ENCODE assay signal across 18 cellular contexts in the genomic region with DNA sequence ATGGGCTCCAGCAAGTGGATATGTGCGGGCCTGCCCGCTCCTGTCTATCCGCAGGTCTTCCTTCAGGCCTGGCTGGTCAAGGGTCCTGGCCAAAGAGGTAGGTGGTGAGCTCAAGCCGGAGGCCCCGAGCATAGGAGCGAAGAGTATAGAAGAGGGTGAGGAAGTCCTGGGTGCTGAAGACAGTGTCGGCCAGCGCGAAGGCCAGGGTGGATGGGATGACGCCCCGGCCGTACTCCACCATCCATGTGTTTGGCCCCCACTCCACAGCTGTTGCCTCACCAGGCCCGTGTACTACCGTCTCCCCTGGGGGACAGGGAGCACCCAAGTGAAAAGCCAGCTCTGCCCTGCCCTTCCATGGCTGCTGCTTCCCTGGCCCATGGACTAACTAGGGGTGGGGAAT. TPM values are rescaled to one million over a fixed set of nuclear protein-coding genes. Genes with fewer than 3 reads are reported as not detected.
DNase-seq lines count a peak whose midpoint lies in the region; TF ChIP-seq lines count a peak whose summit lies in the region.
"Had no signal": no experiment of that assay in that cellular context is flagged by ENCODE, and none has a peak within 500 bp of the region (broad histone marks: within the 10 kb centered on the region; RNA-seq: fewer than 3 reads in every experiment).

No MANE protein-coding gene starts in this region.

- H3K9me3 Mint-ChIP-seq in activated CD4-positive, alpha-beta T cell treated with anti-CD3 and anti-CD28 coated beads, Interleukin-2, amount 10 ng/mL, durations not matched to agents 24 days and 14 days, result no peaks in the 10 kb centered on the region
- H3K9me3 Mint-ChIP-seq in IgD-negative memory B cell, result no peaks in the 10 kb centered on the region
- H3K9me3 Mint-ChIP-seq in activated T-helper 2 cell treated with anti-CD3 and anti-CD28 coated beads, Interferon-gamma antibody, Interleukin-2, Interleukin-4, amounts not matched to agents 10 μg/mL and 5 μg/mL and 100 μg/mL, durations not matched to agents 14 hours and 24 hours and 36 hours, result no peaks in the 10 kb centered on the region

- peak overlapping the region; percentile 9 for H3K9ac ChIP-seq in neural cell (ENCODE audit: low read length)

- H3K36me3 Mint-ChIP-seq in activated CD4-positive, alpha-beta T cell treated with anti-CD3 and anti-CD28 coated beads, Interleukin-2, amount 10 ng/mL, durations not matched to agents 24 days and 14 days (ENCODE audit: low read depth), result peaks cover 35% of the 10 kb centered on the region
- H3K36me3 Mint-ChIP-seq in IgD-negative memory B cell, result no peaks in the 10 kb centered on the region
- H3K36me3 Mint-ChIP-seq in activated T-helper 2 cell treated with anti-CD3 and anti-CD28 coated beads, Interferon-gamma antibody, Interleukin-2, Interleukin-4, amounts not matched to agents 10 μg/mL and 5 μg/mL and 100 μg/mL, durations not matched to agents 14 hours and 24 hours and 36 hours (ENCODE audit: low read depth), result peaks cover 41% of the 10 kb centered on the region

- H3K27me3 Mint-ChIP-seq in activated CD4-positive, alpha-beta T cell treated with anti-CD3 and anti-CD28 coated beads, Interleukin-2, amount 10 ng/mL, durations not matched to agents 24 days and 14 days, result peaks cover 5% of the 10 kb centered on the region
- H3K27me3 Mint-ChIP-seq in IgD-negative memory B cell, result no peaks in the 10 kb centered on the region
- peaks cover 8% of the 10 kb centered on the region for H3K27me3 Mint-ChIP-seq in activated T-helper 2 cell treated with anti-CD3 and anti-CD28 coated beads, Interferon-gamma antibody, Interleukin-2, Interleukin-4, amounts not matched to agents 10 μg/mL and 5 μg/mL and 100 μg/mL, durations not matched to agents 14 hours and 24 hours and 36 hours (ENCODE audit: low read depth)

- H3K27me3 ChIP-seq in neural cell (ENCODE audit: insufficient read depth, low read depth, low read length) (no peaks in the 10 kb centered on the region), sigmoid colon (no peaks in the 10 kb centered on the region)

- no peak for TF ChIP-seq CTCF in neural cell (IDR thresholded peaks at IDR 0.05; ENCODE audit: poor library complexity, severe bottlenecking)
- no peak for TF ChIP-seq CTCF in sigmoid colon (IDR thresholded peaks at IDR 0.05)

- H3K27ac ChIP-seq in neural cell (ENCODE audit: low read length) (no peak overlapping the region), sigmoid colon (no peak overlapping the region)
- H3K27ac ChIP-seq: neutrophil had no signal

- H3K4me2 ChIP-seq in neural cell (ENCODE audit: low read length), result no peak overlapping the region
- H3K4me2 ChIP-seq: smooth muscle cell had no signal

- peaks cover 0 to 33% (median 30%) of the 10 kb centered on the region in 4 donors for H3K4me1 ChIP-seq in sigmoid colon

- TF ChIP-seq RAD21 in neural cell (conservative IDR thresholded peaks at IDR 0.05), result no peak

- DNase-seq in activated CD4-positive, alpha-beta T cell treated with anti-CD3 and anti-CD28 coated beads, Interleukin-2, amount 10 ng/mL, durations not matched to agents 24 days and 14 days, result no peak
- DNase-seq in activated CD4-positive, alpha-beta T cell treated with anti-CD3 and anti-CD28 coated beads, Interleukin-2, amount 50 U/mL, for 4 hours, result no peak
- DNase-seq in activated T-helper 2 cell treated with anti-CD3 and anti-CD28 coated beads, Interferon-gamma antibody, Interleukin-2, Interleukin-4, amounts not matched to agents 10 μg/mL and 5 μg/mL and 100 μg/mL, durations not matched to agents 14 hours and 24 hours and 36 hours (ENCODE audit: low spot score), result no peak
- DNase-seq in stimulated activated CD4-positive, alpha-beta T cell treated with anti-CD3 and anti-CD28 coated beads, Interleukin-4, amount 100 ng/mL, for 4 hours, result no peak
- DNase-seq in sigmoid colon, result no peak
- no peak for DNase-seq in GOT3 (lab: John Stamatoyannopoulos, UW)
- DNase-seq: ACHN; anterior cingulate cortex; effector CD4-positive, alpha-beta T cell; kidney glomerular epithelial cell; NCI-H146; trophoblast cell had no signal

- no peaks in the 10 kb centered on the region for H3K9me3 ChIP-seq in neural cell (ENCODE audit: low read length)
- H3K9me3 ChIP-seq in sigmoid colon, result no peaks in the 10 kb centered on the region
- H3K9me3 ChIP-seq: HAP-1, neutrophil had no signal

- H3K27ac Mint-ChIP-seq in activated CD4-positive, alpha-beta T cell treated with anti-CD3 and anti-CD28 coated beads, Interleukin-2, amount 10 ng/mL, durations not matched to agents 24 days and 14 days, result no peak overlapping the region
- no peak overlapping the region for H3K27ac Mint-ChIP-seq in IgD-negative memory B cell
- no peak overlapping the region for H3K27ac Mint-ChIP-seq in activated T-helper 2 cell treated with anti-CD3 and anti-CD28 coated beads, Interferon-gamma antibody, Interleukin-2, Interleukin-4, amounts not matched to agents 10 μg/mL and 5 μg/mL and 100 μg/mL, durations not matched to agents 14 hours and 24 hours and 36 hours

- H3K4me1 Mint-ChIP-seq in activated CD4-positive, alpha-beta T cell treated with anti-CD3 and anti-CD28 coated beads, Interleukin-2, amount 10 ng/mL, durations not matched to agents 24 days and 14 days, result peaks cover 31% of the 10 kb centered on the region
- peaks cover 19 to 26% (median 25%) of the 10 kb centered on the region in 3 donors for H3K4me1 Mint-ChIP-seq in IgD-negative memory B cell
- peaks cover 29% of the 10 kb centered on the region for H3K4me1 Mint-ChIP-seq in activated T-helper 2 cell treated with anti-CD3 and anti-CD28 coated beads, Interferon-gamma antibody, Interleukin-2, Interleukin-4, amounts not matched to agents 10 μg/mL and 5 μg/mL and 100 μg/mL, durations not matched to agents 14 hours and 24 hours and 36 hours (ENCODE audit: low read depth)

- TF ChIP-seq EP300 in neural cell (conservative IDR thresholded peaks at IDR 0.05; ENCODE audit: poor library complexity, severe bottlenecking) (no peak), sigmoid colon (IDR thresholded peaks at IDR 0.05) (no peak)

- H3K4me3 ChIP-seq in neural cell (ENCODE audit: low read length) (peak overlapping the region; percentile 23), sigmoid colon (no peak overlapping the region)
- H3K4me3 ChIP-seq: smooth muscle cell had no signal

- H3K9me2 ChIP-seq in neural cell (ENCODE audit: insufficient read depth, low read length), result no peaks in the 10 kb centered on the region

- H4K20me1 ChIP-seq in neural cell (ENCODE audit: insufficient read depth), result no peaks in the 10 kb centered on the region

- H3K36me3 ChIP-seq in neural cell (ENCODE audit: insufficient read depth, low read length) (no peaks in the 10 kb centered on the region), sigmoid colon (peaks cover 0 to 12% (median 3%) of the 10 kb centered on the region in 4 donors)
- H3K36me3 ChIP-seq: neutrophil had no signal

- H3K4me3 Mint-ChIP-seq in activated CD4-positive, alpha-beta T cell treated with anti-CD3 and anti-CD28 coated beads, Interleukin-2, amount 10 ng/mL, durations not matched to agents 24 days and 14 days, result peak overlapping the region; percentile 69
- peak overlapping the region in 3 of 4 donors; percentile 65 to 87 (median 65) for H3K4me3 Mint-ChIP-seq in IgD-negative memory B cell
- peak overlapping the region; percentile 97 for H3K4me3 Mint-ChIP-seq in activated T-helper 2 cell treated with anti-CD3 and anti-CD28 coated beads, Interferon-gamma antibody, Interleukin-2, Interleukin-4, amounts not matched to agents 10 μg/mL and 5 μg/mL and 100 μg/mL, durations not matched to agents 14 hours and 24 hours and 36 hours (ENCODE audit: low read depth)

- no peaks in the 10 kb centered on the region for H3F3A ChIP-seq in neural cell (ENCODE audit: insufficient read depth, low read length, poor library complexity, severe bottlenecking)

- peaks cover 6% of the 10 kb centered on the region for H3K79me2 ChIP-seq in neural cell (replicated peaks; ENCODE audit: insufficient read depth, low read length)

- no peak for TF ChIP-seq POLR2A in sigmoid colon (IDR thresholded peaks at IDR 0.05)

- intact Hi-C loops in activated CD4-positive, alpha-beta T cell treated with anti-CD3 and anti-CD28 coated beads, Interleukin-2, amount 10 ng/mL, durations not matched to agents 24 days and 14 days (cut with micrococcal nuclease), result no loop called here
- intact Hi-C loops in activated T-helper 2 cell treated with anti-CD3 and anti-CD28 coated beads, Interferon-gamma antibody, Interleukin-2, Interleukin-4, amounts not matched to agents 10 μg/mL and 5 μg/mL and 100 μg/mL, durations not matched to agents 14 hours and 24 hours and 36 hours (cut with micrococcal nuclease), result loop anchor here (5.0 kb wide), 1 partner anchor 33 kb away; no protein-coding TSS in a partner anchor
- intact Hi-C loops in sigmoid colon (cut with DNase I), result no loop called here

- H2AFZ ChIP-seq in neural cell (ENCODE audit: low read depth, low read length), result no peak overlapping the region

- WGBS in sigmoid colon, 2 donors, result 91 to 95% methylated on average over 14 of the region's 14 CpGs

RNA-seq across cellular contexts. Expression of a gene that starts 2.0 kb away (rescaled TPM):
- total RNA-seq in activated CD4-positive, alpha-beta T cell treated with anti-CD3 and anti-CD28 coated beads, Interleukin-2, amount 10 ng/mL, durations not matched to agents 24 days and 14 days, result 117 and 128 TPM in 2 replicates
- polyA plus RNA-seq in IgD-negative memory B cell (63.1 TPM), neural cell (50.2 and 52.5 TPM in 2 replicates), sigmoid colon (10 to 100 TPM; 12.0 to 71.5 (median 13.2) TPM)
- total RNA-seq in activated T-helper 2 cell treated with anti-CD3 and anti-CD28 coated beads, Interferon-gamma antibody, Interleukin-2, Interleukin-4, amounts not matched to agents 10 μg/mL and 5 μg/mL and 100 μg/mL, durations not matched to agents 14 hours and 24 hours and 36 hours, result 105 and 109 TPM in 2 replicates
- 32.2 and 51.4 TPM in 2 replicates for polyA minus RNA-seq in neural cell
- 10 to 100 TPM; 69.0 to 82.6 (median 72.6) TPM for total RNA-seq in sigmoid colon

RNA-seq across cellular contexts. Expression of a gene that starts 6.7 kb away (rescaled TPM):
- total RNA-seq in activated CD4-positive, alpha-beta T cell treated with anti-CD3 and anti-CD28 coated beads, Interleukin-2, amount 10 ng/mL, durations not matched to agents 24 days and 14 days, result 0.14 TPM in 1 of 2 replicates, not detected in the other
- polyA plus RNA-seq in IgD-negative memory B cell (not detected), neural cell (2.1 and 2.8 TPM in 2 replicates), sigmoid colon (under 1 TPM in 1 of 3 donors, not detected in 2; 0.06 TPM)
- total RNA-seq in activated T-helper 2 cell treated with anti-CD3 and anti-CD28 coated beads, Interferon-gamma antibody, Interleukin-2, Interleukin-4, amounts not matched to agents 10 μg/mL and 5 μg/mL and 100 μg/mL, durations not matched to agents 14 hours and 24 hours and 36 hours, result 0.14 and 0.21 TPM in 2 replicates
- polyA minus RNA-seq in neural cell, result not detected in 2 replicates
- total RNA-seq in sigmoid colon, result not detected
- total RNA-seq: HT-29, smooth muscle cell had no signal

RNA-seq across cellular contexts. Expression of a gene that starts 10.9 kb away (rescaled TPM):
- 68.9 and 73.4 TPM in 2 replicates for total RNA-seq in activated CD4-positive, alpha-beta T cell treated with anti-CD3 and anti-CD28 coated beads, Interleukin-2, amount 10 ng/mL, durations not matched to agents 24 days and 14 days
- polyA plus RNA-seq in IgD-negative memory B cell (37.2 TPM), neural cell (116 and 182 TPM in 2 replicates), sigmoid colon (10 to 100 TPM; 15.6 to 44.8 (median 21.7) TPM)
- 74.3 and 78.4 TPM in 2 replicates for total RNA-seq in activated T-helper 2 cell treated with anti-CD3 and anti-CD28 coated beads, Interferon-gamma antibody, Interleukin-2, Interleukin-4, amounts not matched to agents 10 μg/mL and 5 μg/mL and 100 μg/mL, durations not matched to agents 14 hours and 24 hours and 36 hours
- 85.3 and 106 TPM in 2 replicates for polyA minus RNA-seq in neural cell
- 10 to 100 TPM; 28.8 to 51.0 (median 33.1) TPM for total RNA-seq in sigmoid colon

RNA-seq across cellular contexts. Expression of a gene that starts 15.3 kb away (rescaled TPM):
- total RNA-seq in activated CD4-positive, alpha-beta T cell treated with anti-CD3 and anti-CD28 coated beads, Interleukin-2, amount 10 ng/mL, durations not matched to agents 24 days and 14 days, result 50.9 and 57.0 TPM in 2 replicates
- 113 TPM for polyA plus RNA-seq in IgD-negative memory B cell
- total RNA-seq in activated T-helper 2 cell treated with anti-CD3 and anti-CD28 coated beads, Interferon-gamma antibody, Interleukin-2, Interleukin-4, amounts not matched to agents 10 μg/mL and 5 μg/mL and 100 μg/mL, durations not matched to agents 14 hours and 24 hours and 36 hours, result 57.8 and 65.5 TPM in 2 replicates
- 380 and 391 TPM in 2 replicates for polyA plus RNA-seq in neural cell
- polyA minus RNA-seq in neural cell, result 133 and 140 TPM in 2 replicates
- total RNA-seq in sigmoid colon, result 100 to 1,000 TPM in 2 of 4 donors, 10 to 100 TPM in 2; 59.6 to 122 (median 106) TPM
- 10 to 100 TPM; 84.0 to 90.7 (median 86.7) TPM for polyA plus RNA-seq in sigmoid colon

RNA-seq across cellular contexts. Expression of a gene that starts 16.4 kb away (rescaled TPM):
- 29.7 and 34.4 TPM in 2 replicates for total RNA-seq in activated CD4-positive, alpha-beta T cell treated with anti-CD3 and anti-CD28 coated beads, Interleukin-2, amount 10 ng/mL, durations not matched to agents 24 days and 14 days
- polyA plus RNA-seq in IgD-negative memory B cell, result 4.7 TPM
- total RNA-seq in activated T-helper 2 cell treated with anti-CD3 and anti-CD28 coated beads, Interferon-gamma antibody, Interleukin-2, Interleukin-4, amounts not matched to agents 10 μg/mL and 5 μg/mL and 100 μg/mL, durations not matched to agents 14 hours and 24 hours and 36 hours, result 27.4 and 33.8 TPM in 2 replicates
- 59.1 and 98.5 TPM in 2 replicates for polyA plus RNA-seq in neural cell
- polyA minus RNA-seq in neural cell, result 21.9 and 25.6 TPM in 2 replicates
- 100 to 1,000 TPM in 1 of 4 donors, 10 to 100 TPM in 3; 67.3 to 110 (median 90.7) TPM for total RNA-seq in sigmoid colon
- polyA plus RNA-seq in sigmoid colon, result 10 to 100 TPM in 1 of 3 donors, 1 to 10 TPM in 2; 1.4 to 14.8 (median 7.2) TPM
